ENCODE assay signal across 10 cellular contexts in the genomic region with DNA sequence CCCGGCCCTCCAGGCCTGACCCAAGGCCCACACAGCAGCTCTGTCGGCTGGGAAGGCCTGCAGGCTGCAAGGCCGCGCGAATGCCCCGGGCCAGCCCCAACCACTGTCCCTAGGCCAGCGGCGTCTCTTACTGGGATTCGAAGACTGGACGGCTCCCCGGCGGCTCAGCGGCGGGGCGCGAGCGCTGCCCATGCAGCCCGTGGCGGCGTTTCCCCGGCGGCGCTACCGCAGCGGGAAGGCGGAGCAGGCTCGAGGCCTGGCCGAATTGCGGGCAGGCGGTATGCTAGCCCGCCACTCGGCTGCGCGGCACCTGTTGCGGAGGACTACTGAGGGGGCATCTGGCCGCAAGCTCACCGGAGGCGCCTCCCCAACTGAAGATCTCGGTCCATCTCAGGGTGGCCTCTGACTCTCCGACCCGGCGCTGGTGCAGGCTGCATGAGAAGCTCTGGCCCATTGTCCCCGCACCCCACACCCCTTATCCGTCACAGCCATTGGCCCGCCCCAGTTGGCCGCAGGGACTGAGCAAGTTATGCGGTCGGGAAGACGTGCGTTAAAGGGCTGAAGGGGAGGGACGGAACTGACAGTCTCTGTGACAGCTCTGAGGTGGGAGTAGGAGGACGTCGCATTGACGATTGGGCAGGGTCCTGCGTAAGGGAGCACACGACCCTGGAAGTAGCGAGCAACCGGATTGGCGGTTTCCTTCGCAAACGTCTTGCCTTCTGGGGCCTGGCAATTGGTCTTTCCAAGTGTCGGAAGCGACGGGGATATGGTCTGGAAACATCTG.
DNase-seq lines count a peak whose midpoint lies in the region; ATAC-seq and FAIRE-seq lines count a peak whose summit lies in the region.
"Had no signal": no experiment of that assay in that cellular context is flagged by ENCODE, and none has a peak within 500 bp of the region (broad histone marks: within the 10 kb centered on the region; RNA-seq: fewer than 3 reads in every experiment).

No MANE protein-coding gene starts in this region.

- H3K36me3 Mint-ChIP-seq in memory B cell, result no peaks in the 10 kb centered on the region

- H3K36me3 ChIP-seq in ACC112 (ENCODE audit: insufficient read depth, low read length), result no peaks in the 10 kb centered on the region

- H3K27me3 ChIP-seq in ACC112 (ENCODE audit: insufficient read depth, low read length), result no peaks in the 10 kb centered on the region

- no peaks in the 10 kb centered on the region for H3K9me3 Mint-ChIP-seq in memory B cell

- H3K27ac Mint-ChIP-seq in memory B cell, result no peak overlapping the region

- H3K4me3 Mint-ChIP-seq in memory B cell, result peak overlapping the region; percentile 39

- H3K79me2 ChIP-seq in ACC112 (ENCODE audit: control insufficient read depth, insufficient read depth, low read length, unreplicated experiment), result peaks cover 14% of the 10 kb centered on the region

- peak overlapping the region; percentile 89 for H3K4me3 ChIP-seq in ACC112 (ENCODE audit: low read depth, low read length)
- H3K4me3 ChIP-seq: K562 had no signal

- ATAC-seq in HG02610 (IDR thresholded peaks at IDR 0.05; ENCODE audit: unreplicated experiment) (peak; percentile 74), memory B cell (ENCODE audit: low read depth) (no peak)
- ATAC-seq: K562 had no signal

- H3K4me1 Mint-ChIP-seq in memory B cell, result peaks cover 3% of the 10 kb centered on the region

- H3K27me3 Mint-ChIP-seq in memory B cell, result peaks cover 6% of the 10 kb centered on the region

- H3K27ac ChIP-seq in ACC112 (ENCODE audit: low read depth, low read length), result peak overlapping the region; percentile 26; the same call in 1 of the 2 replicates

- no peak for FAIRE-seq in GM19239 (lab: Jason Lieb, UNC)
- FAIRE-seq: K562 had no signal

- H3K4me1 ChIP-seq in ACC112 (ENCODE audit: control insufficient read depth, insufficient read depth, low read length, unreplicated experiment), result no peaks in the 10 kb centered on the region

- DNase-seq in amniotic epithelial cell (ENCODE audit: low read depth) (peak; percentile 64), memory B cell (ENCODE audit: low spot score in 2 of 2) (no peak), GM19239 (ENCODE audit: insufficient read length, low spot score) (no peak), DMS53 treated with DMSO at 0.1 percent for 48 hours (lab: John Stamatoyannopoulos, UW; ENCODE audit: unreplicated experiment) (no peak), NCI-H128 (lab: John Stamatoyannopoulos, UW; ENCODE audit: unreplicated experiment) (no peak)
- DNase-seq in activated effector memory CD4-positive, alpha-beta T cell treated with anti-CD3 and anti-CD28 coated beads, Interleukin-2, amount 50 U/mL, for 16 hours, result no peak
- DNase-seq: GDM1 had no signal

- peak overlapping the region; percentile 44 for H2AFZ ChIP-seq in ACC112 (ENCODE audit: low read length, unreplicated experiment)
